9 cellular contexts compared by ENCODE assay signal in the genomic region with DNA sequence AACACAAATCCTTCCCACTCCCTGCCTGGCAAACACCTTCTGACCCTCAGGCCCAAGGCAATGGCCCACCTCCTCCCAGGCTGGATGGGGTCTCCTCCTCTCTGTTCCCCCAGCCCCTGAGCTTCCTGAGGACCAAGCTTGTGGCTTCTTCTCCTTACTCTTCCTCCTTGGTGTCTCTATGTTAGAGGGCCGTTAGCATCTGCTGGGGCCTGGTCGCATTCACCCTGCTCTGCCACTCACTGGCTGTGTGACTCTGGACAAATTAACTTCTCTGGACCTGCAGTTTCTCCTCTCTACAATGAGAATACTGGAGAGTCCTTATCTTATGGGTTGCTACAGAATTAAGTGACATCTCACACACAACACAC. TPM values are rescaled to one million over a fixed set of nuclear protein-coding genes. Genes with fewer than 3 reads are reported as not detected.
A peak's percentile ranks its signal among the peaks of the same experiment; 100 is the strongest.
DNase-seq lines count a peak whose midpoint lies in the region; ATAC-seq and TF ChIP-seq lines count a peak whose summit lies in the region.
"Had no signal": no experiment of that assay in that cellular context is flagged by ENCODE, and none has a peak within 500 bp of the region (broad histone marks: within the 10 kb centered on the region; RNA-seq: fewer than 3 reads in every experiment).

No MANE protein-coding gene starts in this region.

- H3K4me1 ChIP-seq in heart right ventricle (peaks cover 25 to 68% (median 60%) of the 10 kb centered on the region in 9 donors), body of pancreas (peaks cover 46% of the 10 kb centered on the region), mesodermal cell (ENCODE audit: control insufficient read depth, insufficient read depth, low read length, poor library complexity, severe bottlenecking) (peaks cover 39% of the 10 kb centered on the region), upper lobe of right lung (peaks cover 39% of the 10 kb centered on the region)

- no peak for TF ChIP-seq POLR2A in body of pancreas (IDR thresholded peaks at IDR 0.05)

- no peaks in the 10 kb centered on the region for H3K36me3 ChIP-seq in heart right ventricle
- H3K36me3 ChIP-seq in body of pancreas (replicated peaks in 1 of 2; ENCODE audit: insufficient read depth in 1 of 2, low read depth in 2 of 2) = no peaks in the 10 kb centered on the region
- no peaks in the 10 kb centered on the region for H3K36me3 ChIP-seq in mesodermal cell (ENCODE audit: control insufficient read depth, insufficient read depth, low read length)
- no peaks in the 10 kb centered on the region for H3K36me3 ChIP-seq in upper lobe of right lung

- WGBS in heart right ventricle, 2 donors = 66 to 78% methylated on average over 2 of the region's 2 CpGs
- WGBS in body of pancreas, 2 donors = 72 to 76% methylated on average over 2 of the region's 2 CpGs
- 80% methylated on average over 2 of the region's 2 CpGs; no CpG with 5 or more reads in 1 of the 2 experiments for WGBS in mesodermal cell (ENCODE audit: insufficient coverage in 2 of 2), 2 experiments

- no peak for TF ChIP-seq CTCF in heart right ventricle (IDR thresholded peaks at IDR 0.05)
- TF ChIP-seq CTCF in body of pancreas (IDR thresholded peaks at IDR 0.05) = no peak
- TF ChIP-seq CTCF in upper lobe of right lung (IDR thresholded peaks at IDR 0.05) = no peak

- no peak for DNase-seq in heart right ventricle
- no peak for DNase-seq in cardiac septum (ENCODE audit: low spot score)
- no peak for DNase-seq in body of pancreas
- no peak for DNase-seq in upper lobe of right lung
- DNase-seq in NCI-H226 = no peak
- no peak for DNase-seq in AG08396 (ENCODE audit: low spot score)
- no peak for DNase-seq in NCI-H146 (lab: John Stamatoyannopoulos, UW)

- H3K27me3 ChIP-seq in heart right ventricle (no peaks in the 10 kb centered on the region), body of pancreas (no peaks in the 10 kb centered on the region), upper lobe of right lung (no peaks in the 10 kb centered on the region)

- no peaks in the 10 kb centered on the region for H3K9me3 ChIP-seq in heart right ventricle
- no peaks in the 10 kb centered on the region for H3K9me3 ChIP-seq in body of pancreas
- H3K9me3 ChIP-seq in mesodermal cell (ENCODE audit: control insufficient read depth, low read length) = no peaks in the 10 kb centered on the region
- H3K9me3 ChIP-seq in upper lobe of right lung = no peaks in the 10 kb centered on the region

- intact Hi-C loops in heart right ventricle (cut with DNase I) = loop anchor here in 7 of 10 donors (1.0 to 5.0 kb wide), 6 partner anchors 17 to 75 kb away; a partner anchor contains a TSS
- intact Hi-C loops in cardiac septum (cut with DNase I) = loop anchor here (2.0 to 5.0 kb wide), 2 partner anchors 75 to 85 kb away; a partner anchor contains a TSS
- intact Hi-C loops in body of pancreas (cut with DNase I) = loop anchor here (10.0 kb wide), 1 partner anchor 87 kb away; no protein-coding TSS in a partner anchor
- intact Hi-C loops in upper lobe of right lung (cut with DNase I) = no loop called here

- H3K27ac ChIP-seq in heart right ventricle (peak overlapping the region; percentile 84 to 99 (median 93)), body of pancreas (peak overlapping the region; percentile 91 to 97 (median 92)), mesodermal cell (ENCODE audit: low read depth, low read length, severe bottlenecking) (peak overlapping the region; percentile 71), upper lobe of right lung (peak overlapping the region; percentile 97)

- peak overlapping the region in 9 of 10 donors; percentile 53 to 78 (median 73) for H3K4me3 ChIP-seq in heart right ventricle
- H3K4me3 ChIP-seq in body of pancreas = no peak overlapping the region
- H3K4me3 ChIP-seq in mesodermal cell (ENCODE audit: extremely low read depth, insufficient read depth, low read length, poor library complexity, severe bottlenecking) = peak overlapping the region; percentile 42
- peak overlapping the region; percentile 75 for H3K4me3 ChIP-seq in upper lobe of right lung

- ATAC-seq in heart right ventricle (no peak), body of pancreas (no peak), upper lobe of right lung (no peak)

RNA-seq across cellular contexts. Expression of a gene that starts 0.7 kb away (rescaled TPM):
- total RNA-seq in heart right ventricle (100 to 1,000 TPM in 6 of 10 donors, 10 to 100 TPM in 4; 88.8 to 354 (median 109) TPM), cardiac septum (108 TPM), body of pancreas (100 to 1,000 TPM in 1 of 2 donors, 10 to 100 TPM in 1; 20.0 to 211 TPM), upper lobe of right lung (349 TPM)
- polyA plus RNA-seq in heart right ventricle = 100 to 1,000 TPM; 195 to 231 TPM
- polyA plus RNA-seq in mesodermal cell (2013, experiment 1 of 2) = 17.4 TPM
- polyA plus RNA-seq in mesodermal cell (2013, experiment 2 of 2) = 19.9 TPM

RNA-seq across cellular contexts. Expression of a gene that starts 17.9 kb away (rescaled TPM):
- total RNA-seq in heart right ventricle (100 to 1,000 TPM in 5 of 10 donors, 10 to 100 TPM in 5; 83.3 to 164 (median 97.0) TPM), cardiac septum (36.1 TPM), body of pancreas (100 to 1,000 TPM in 1 of 2 donors, 10 to 100 TPM in 1; 99.9 to 679 TPM), upper lobe of right lung (154 TPM)
- 100 to 1,000 TPM in 1 of 2 donors, 10 to 100 TPM in 1; 31.9 to 268 TPM for polyA plus RNA-seq in heart right ventricle
- polyA plus RNA-seq in mesodermal cell (2013, experiment 1 of 2) = 2.5 TPM
- polyA plus RNA-seq in mesodermal cell (2013, experiment 2 of 2) = 2.8 TPM

RNA-seq across cellular contexts. Expression of a gene that starts 18.3 kb away (rescaled TPM):
- total RNA-seq in heart right ventricle = 10 to 100 TPM in 1 of 10 donors, 1 to 10 TPM in 9; 1.9 to 11.6 (median 4.1) TPM
- 10 to 100 TPM in 1 of 2 donors, 1 to 10 TPM in 1; 4.4 to 29.8 TPM for polyA plus RNA-seq in heart right ventricle
- 3.0 TPM for total RNA-seq in cardiac septum
- total RNA-seq in body of pancreas = not detected
- polyA plus RNA-seq in mesodermal cell (2013, experiment 1 of 2) = not detected
- polyA plus RNA-seq in mesodermal cell (2013, experiment 2 of 2) = not detected
- total RNA-seq in upper lobe of right lung = not detected

RNA-seq across cellular contexts. Expression of a gene that starts 24.8 kb away (rescaled TPM):
- 10 to 100 TPM in 1 of 10 donors, 1 to 10 TPM in 5, under 1 TPM in 4; 0.75 to 24.3 (median 1.7) TPM for total RNA-seq in heart right ventricle
- polyA plus RNA-seq in heart right ventricle = 10 to 100 TPM; 11.9 to 25.4 TPM
- 1.1 TPM for total RNA-seq in cardiac septum
- total RNA-seq in body of pancreas = 100 to 1,000 TPM in 1 of 2 donors, 1 to 10 TPM in 1; 9.6 to 112 TPM
- polyA plus RNA-seq in mesodermal cell (2013, experiment 1 of 2) = not detected
- not detected for polyA plus RNA-seq in mesodermal cell (2013, experiment 2 of 2)
- total RNA-seq in upper lobe of right lung = 40.3 TPM
- total RNA-seq: T-helper 1 cell treated with Interleukin-12 subunit alpha and Interleukin-12 subunit beta and Interleukin-4 antibody, amounts not matched to agents 30 ng/mL and 1 ng/mL, for 36 hours had no signal

RNA-seq across cellular contexts. Expression of a gene that starts 30.8 kb away (rescaled TPM):
- total RNA-seq in heart right ventricle (10 to 100 TPM in 1 of 10 donors, 1 to 10 TPM in 5, under 1 TPM in 2, not detected in 2; 0.71 to 67.7 (median 2.6) TPM), cardiac septum (1.5 TPM), body of pancreas (100 to 1,000 TPM in 1 of 2 donors, not detected in 1; 268 TPM), upper lobe of right lung (4.9 TPM)
- 100 to 1,000 TPM in 1 of 2 donors, 10 to 100 TPM in 1; 11.1 to 102 TPM for polyA plus RNA-seq in heart right ventricle
- not detected for polyA plus RNA-seq in mesodermal cell (2013, experiment 1 of 2)
- polyA plus RNA-seq in mesodermal cell (2013, experiment 2 of 2) = not detected
- total RNA-seq: T-helper 1 cell treated with Interleukin-12 subunit alpha and Interleukin-12 subunit beta and Interleukin-4 antibody, amounts not matched to agents 30 ng/mL and 1 ng/mL, for 36 hours had no signal

Comparison
In these comparisons a context has a peak if more than half of its experiments do, and no peak if none do; other contexts are left out.
1. H3K4me3 ChIP-seq: peak in heart right ventricle (9 of 10), mesodermal cell (single experiment) and upper lobe of right lung (single experiment); none in body of pancreas (0 of 2).
2. Peak in every context shown above with its lines, with median percentiles within 50 percentile points of each other: H3K27ac ChIP-seq.